Comparison of ENCODE assay signal across 1 cellular context in genomic region chr1:185694081-185694480, GRCh38.
A peak's percentile ranks its signal among the peaks of the same experiment; 100 is the strongest.
TF ChIP-seq lines count a peak whose summit lies in the region.

No MANE protein-coding gene starts in this region.

TF ChIP-seq in K562, 482 proteins besides CTCF, POLR2A, EP300 and RAD21 (continued from another document):
- TF ChIP-seq ZBTB26 (CRISPR knock-in tag; IDR thresholded peaks at IDR 0.05) (no peak), ZBTB40 (IDR thresholded peaks at IDR 0.05) (peak; percentile 85), ZBTB40 (CRISPR knock-in tag; IDR thresholded peaks at IDR 0.05) (no peak), SPI1 (IDR thresholded peaks at IDR 0.05; ENCODE audit: borderline replicate concordance, low read depth, low read length) (peak; percentile 89), BRD4 (IDR thresholded peaks at IDR 0.05) (peak; percentile 41; the same call in 1 of the 2 replicates), CBX3 (IDR thresholded peaks at IDR 0.05; ENCODE audit: borderline replicate concordance in 1 of 2, low read length in 2 of 2) (peak in 1 of 2 experiments; percentile 70; a peak in 1 of 3 replicates), ELF1 (tag; IDR thresholded peaks at IDR 0.05) (peak; percentile 72), PKNOX1 (IDR thresholded peaks at IDR 0.05) (no peak)
- TF ChIP-seq, protein P1, sequence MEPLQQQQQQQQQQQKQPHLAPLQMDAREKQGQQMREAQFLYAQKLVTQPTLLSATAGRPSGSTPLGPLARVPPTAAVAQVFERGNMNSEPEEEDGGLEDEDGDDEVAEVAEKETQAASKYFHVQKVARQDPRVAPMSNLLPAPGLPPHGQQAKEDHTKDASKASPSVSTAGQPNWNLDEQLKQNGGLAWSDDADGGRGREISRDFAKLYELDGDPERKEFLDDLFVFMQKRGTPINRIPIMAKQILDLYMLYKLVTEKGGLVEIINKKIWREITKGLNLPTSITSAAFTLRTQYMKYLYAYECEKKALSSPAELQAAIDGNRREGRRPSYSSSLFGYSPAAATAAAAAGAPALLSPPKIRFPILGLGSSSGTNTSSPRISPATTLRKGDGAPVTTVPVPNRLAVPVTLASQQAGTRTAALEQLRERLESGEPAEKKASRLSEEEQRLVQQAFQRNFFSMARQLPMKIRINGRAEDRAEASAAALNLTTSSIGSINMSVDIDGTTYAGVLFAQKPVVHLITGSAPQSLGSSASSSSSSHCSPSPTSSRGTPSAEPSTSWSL (CRISPR knock-in tag; IDR thresholded peaks at IDR 0.05; ENCODE audit: borderline replicate concordance): no peak
- TF ChIP-seq, protein P2, sequence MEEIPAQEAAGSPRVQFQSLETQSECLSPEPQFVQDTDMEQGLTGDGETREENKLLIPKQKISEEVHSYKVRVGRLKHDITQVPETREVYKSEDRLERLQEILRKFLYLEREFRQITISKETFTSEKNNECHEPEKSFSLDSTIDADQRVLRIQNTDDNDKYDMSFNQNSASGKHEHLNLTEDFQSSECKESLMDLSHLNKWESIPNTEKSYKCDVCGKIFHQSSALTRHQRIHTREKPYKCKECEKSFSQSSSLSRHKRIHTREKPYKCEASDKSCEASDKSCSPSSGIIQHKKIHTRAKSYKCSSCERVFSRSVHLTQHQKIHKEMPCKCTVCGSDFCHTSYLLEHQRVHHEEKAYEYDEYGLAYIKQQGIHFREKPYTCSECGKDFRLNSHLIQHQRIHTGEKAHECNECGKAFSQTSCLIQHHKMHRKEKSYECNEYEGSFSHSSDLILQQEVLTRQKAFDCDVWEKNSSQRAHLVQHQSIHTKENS (CRISPR knock-in tag; IDR thresholded peaks at IDR 0.05): no peak
TF ChIP-seq in K562: peak in this region for 8.
